Comparison of ENCODE assay signal across 8 cellular contexts in the genomic region with DNA sequence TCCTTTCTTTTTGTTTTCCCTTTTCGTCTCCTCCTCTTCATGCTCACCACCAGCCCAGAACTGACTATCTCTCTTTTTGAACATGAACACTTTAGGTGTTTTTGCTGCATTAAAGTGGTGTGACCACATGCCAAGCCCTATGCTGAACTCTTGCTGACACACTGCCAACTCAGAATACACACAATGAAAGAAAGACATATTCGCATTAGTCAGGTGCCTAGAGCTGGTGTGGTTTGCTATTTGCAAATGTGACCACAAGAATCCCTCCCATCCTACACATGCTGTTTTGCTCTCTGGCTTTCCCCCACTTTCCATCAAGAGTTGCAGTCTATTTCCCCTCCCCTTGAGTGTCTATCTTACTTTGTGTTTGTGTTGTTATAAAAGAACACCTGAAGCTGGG.
DNase-seq lines count a peak whose midpoint lies in the region; ATAC-seq lines count a peak whose summit lies in the region.

No MANE protein-coding gene starts in this region.

- peak; percentile 95 for ATAC-seq in effector memory CD8-positive, alpha-beta T cell (replicated peaks)
- peak; percentile 97 for ATAC-seq in stimulated activated naive CD8-positive, alpha-beta T cell treated with anti-CD3 and anti-CD28 coated beads, Interleukin-15, amount 100 ng/mL, for 72 hours

- H3K4me1 Mint-ChIP-seq in effector memory CD8-positive, alpha-beta T cell (ENCODE audit: low read depth in 2 of 2): peaks cover 27 to 42% of the 10 kb centered on the region in 2 donors
- peaks cover 47% of the 10 kb centered on the region for H3K4me1 Mint-ChIP-seq in stimulated activated naive CD8-positive, alpha-beta T cell treated with anti-CD3 and anti-CD28 coated beads, Interleukin-15, amount 100 ng/mL, for 72 hours

- DNase-seq in activated T-cell treated with anti-CD3 and anti-CD28 coated beads for 1 hour (ENCODE audit: low read depth): peak; percentile 7
- no peak for DNase-seq in activated T-cell treated with anti-CD3 and anti-CD28 coated beads, Interleukin-2, amount 50 U/mL, for 1 hour
- DNase-seq in activated CD4-positive, alpha-beta T cell treated with anti-CD3 and anti-CD28 coated beads for 4 hours: peak; percentile 19 to 53
- peak; percentile 41 to 50 (median 46) for DNase-seq in effector memory CD8-positive, alpha-beta T cell
- peak; percentile 51 to 80 for DNase-seq in stimulated activated naive CD8-positive, alpha-beta T cell treated with anti-CD3 and anti-CD28 coated beads, Interleukin-15, amount 100 ng/mL, for 72 hours
- DNase-seq in D341Med (ENCODE audit: low spot score): no peak
- DNase-seq in NCI-H748 (lab: John Stamatoyannopoulos, UW; ENCODE audit: unreplicated experiment): no peak
- no peak for DNase-seq in NCI-H446 (lab: John Stamatoyannopoulos, UW)

- H3K9me3 Mint-ChIP-seq in effector memory CD8-positive, alpha-beta T cell: peaks cover 6 to 9% of the 10 kb centered on the region in 2 donors
- H3K9me3 Mint-ChIP-seq in stimulated activated naive CD8-positive, alpha-beta T cell treated with anti-CD3 and anti-CD28 coated beads, Interleukin-15, amount 100 ng/mL, for 72 hours: peaks cover 18 to 27% of the 10 kb centered on the region in 2 donors

- peak overlapping the region; percentile 88 to 90 for H3K27ac Mint-ChIP-seq in effector memory CD8-positive, alpha-beta T cell
- peak overlapping the region; percentile 73 to 78 for H3K27ac Mint-ChIP-seq in stimulated activated naive CD8-positive, alpha-beta T cell treated with anti-CD3 and anti-CD28 coated beads, Interleukin-15, amount 100 ng/mL, for 72 hours

- H3K27me3 Mint-ChIP-seq in effector memory CD8-positive, alpha-beta T cell: no peaks in the 10 kb centered on the region
- H3K27me3 Mint-ChIP-seq in stimulated activated naive CD8-positive, alpha-beta T cell treated with anti-CD3 and anti-CD28 coated beads, Interleukin-15, amount 100 ng/mL, for 72 hours: no peaks in the 10 kb centered on the region

- peak overlapping the region; percentile 50 to 54 for H3K4me3 Mint-ChIP-seq in effector memory CD8-positive, alpha-beta T cell
- peak overlapping the region; percentile 38 to 49 for H3K4me3 Mint-ChIP-seq in stimulated activated naive CD8-positive, alpha-beta T cell treated with anti-CD3 and anti-CD28 coated beads, Interleukin-15, amount 100 ng/mL, for 72 hours

- peaks cover 5% of the 10 kb centered on the region for H3K36me3 Mint-ChIP-seq in effector memory CD8-positive, alpha-beta T cell (ENCODE audit: insufficient read depth)

Comparison
In these comparisons a context has a peak if more than half of its experiments do, and no peak if none do; other contexts are left out.
1. DNase-seq: peak in activated T-cell treated with anti-CD3 and anti-CD28 coated beads for 1 hour (single experiment), activated CD4-positive, alpha-beta T cell treated with anti-CD3 and anti-CD28 coated beads for 4 hours (2 of 2), effector memory CD8-positive, alpha-beta T cell (3 of 3) and stimulated activated naive CD8-positive, alpha-beta T cell treated with anti-CD3 and anti-CD28 coated beads, Interleukin-15, amount 100 ng/mL, for 72 hours (2 of 2); none in activated T-cell treated with anti-CD3 and anti-CD28 coated beads, Interleukin-2, amount 50 U/mL, for 1 hour (single experiment), D341Med (single experiment), NCI-H748 (single experiment) and NCI-H446 (0 of 2).